9 cellular contexts compared by ENCODE assay signal in the genomic region with DNA sequence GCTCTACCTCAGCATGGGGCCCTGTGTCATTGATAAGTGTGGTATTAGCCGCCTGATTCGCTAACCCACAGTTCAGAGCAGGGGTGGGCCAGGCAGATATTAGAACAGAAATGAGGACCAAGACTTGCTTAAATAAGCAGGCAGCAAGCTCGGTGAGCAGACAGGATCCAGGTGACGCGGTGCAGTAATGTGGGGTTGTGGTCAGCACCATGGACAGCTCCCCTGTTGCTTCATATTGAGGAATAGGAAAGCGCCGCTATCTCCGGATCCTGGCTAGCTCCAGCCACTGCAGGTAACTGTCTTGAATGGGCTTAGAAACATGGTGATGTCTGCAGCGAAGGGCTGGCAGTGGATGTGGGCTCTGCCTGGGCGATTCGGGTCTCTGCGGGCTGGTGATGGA. TPM values are rescaled to one million over a fixed set of nuclear protein-coding genes. Genes with fewer than 3 reads are reported as not detected.
A peak's percentile ranks its signal among the peaks of the same experiment; 100 is the strongest.
DNase-seq lines count a peak whose midpoint lies in the region; ATAC-seq, FAIRE-seq and TF ChIP-seq lines count a peak whose summit lies in the region.
"Had no signal": no experiment of that assay in that cellular context is flagged by ENCODE, and none has a peak within 500 bp of the region (broad histone marks: within the 10 kb centered on the region; RNA-seq: fewer than 3 reads in every experiment).

No MANE protein-coding gene starts in this region.

- ATAC-seq in stimulated activated naive CD8-positive, alpha-beta T cell treated with anti-CD3 and anti-CD28 coated beads, Interleukin-15, Interleukin-2, amounts not matched to agents 100 U/mL and 50 U/mL, for 24 hours, result no peak

- no peaks in the 10 kb centered on the region for H3K27me3 ChIP-seq in brain microvascular endothelial cell (replicated peaks)

- TF ChIP-seq CTCF in RWPE1 (conservative IDR thresholded peaks at IDR 0.05; ENCODE audit: low read depth) (no peak), brain microvascular endothelial cell (IDR thresholded peaks at IDR 0.05; ENCODE audit: low read depth, low read length, missing control alignments) (no peak), D721Med (IDR thresholded peaks at IDR 0.05; ENCODE audit: insufficient read depth, missing control alignments) (no peak)

- in situ Hi-C loops in brain microvascular endothelial cell (cut with HindIII; ENCODE audit: low pct_ligation_motif_present, low sequenced_read_pairs), result no loop called here

- CTCF ChIA-PET in RWPE1 (lab: Yijun Ruan, JAX), result no interaction called here

- POLR2A ChIA-PET in RWPE1 (lab: Yijun Ruan, JAX; ENCODE audit: low non-redundant PET), result no interaction called here

- DNase-seq in H4 (ENCODE audit: low spot score), result peak; percentile 11
- DNase-seq in RWPE1 (ENCODE audit: low spot score), result peak; percentile 77
- peak; percentile 31 for DNase-seq in brain microvascular endothelial cell
- peak; percentile 95 for DNase-seq in left kidney (ENCODE audit: low read depth, low spot score)
- peak; percentile 52 for DNase-seq in stimulated activated naive CD8-positive, alpha-beta T cell treated with anti-CD3 and anti-CD28 coated beads, Interleukin-15, Interleukin-2, amounts not matched to agents 100 U/mL and 50 U/mL, for 24 hours
- DNase-seq in NCI-H1694 (lab: John Stamatoyannopoulos, UW), result no peak
- DNase-seq in SHP77 treated with DMSO at 0.1 percent for 48 hours (lab: John Stamatoyannopoulos, UW), result no peak
- DNase-seq in D721Med (ENCODE audit: insufficient read length, low spot score), result no peak

- H3K27ac ChIP-seq in RWPE1 (no peak overlapping the region), brain microvascular endothelial cell (no peak overlapping the region)
- H3K27ac ChIP-seq: KMS-11 had no signal

- H3K36me3 ChIP-seq in brain microvascular endothelial cell (replicated peaks), result no peaks in the 10 kb centered on the region

- no peak overlapping the region for H3K4me3 ChIP-seq in brain microvascular endothelial cell (ENCODE audit: low read depth, low read length)

- no peak for FAIRE-seq in D721Med (lab: Jason Lieb, UNC)

RNA-seq across cellular contexts. Expression of gene GPR26, which starts 51.3 kb away (rescaled TPM):
- total RNA-seq in H4 (2014; rRNA removed; shearing (Covaris generic)), result not detected in 2 replicates

Comparison
In these comparisons a context has a peak if more than half of its experiments do, and no peak if none do; other contexts are left out.
1. DNase-seq: peak in H4 (single experiment), RWPE1 (single experiment), brain microvascular endothelial cell (single experiment), left kidney (single experiment) and stimulated activated naive CD8-positive, alpha-beta T cell treated with anti-CD3 and anti-CD28 coated beads, Interleukin-15, Interleukin-2, amounts not matched to agents 100 U/mL and 50 U/mL, for 24 hours (single experiment); none in NCI-H1694 (single experiment), SHP77 treated with DMSO at 0.1 percent for 48 hours (single experiment) and D721Med (single experiment).